In genomic region chr13:49097374-49097773, GRCh38 we compare ENCODE assay signal across 10 cellular contexts.
DNase-seq lines count a peak whose midpoint lies in the region; ATAC-seq and TF ChIP-seq lines count a peak whose summit lies in the region.
"Had no signal": no experiment of that assay in that cellular context is flagged by ENCODE, and none has a peak within 500 bp of the region (broad histone marks: within the 10 kb centered on the region; RNA-seq: fewer than 3 reads in every experiment).

No MANE protein-coding gene starts in this region.

- WGBS in prostate gland, result 53% methylated on average over 2 of the region's 2 CpGs
- WGBS in endodermal cell (ENCODE audit: insufficient coverage in 1 of 2, insufficient read length in 1 of 2), 2 experiments, result 100% methylated on average over 1 of the region's 2 CpGs; no CpG with 5 or more reads in 1 of the 2 experiments

- H3K9me3 Mint-ChIP-seq in CD4-positive, alpha-beta memory T cell, result no peaks in the 10 kb centered on the region
- no peaks in the 10 kb centered on the region for H3K9me3 Mint-ChIP-seq in endodermal cell
- H3K9me3 Mint-ChIP-seq: neural progenitor cell; stimulated activated naive CD8-positive, alpha-beta T cell treated with anti-CD3 and anti-CD28 coated beads, Interleukin-15, amount 100 ng/mL, for 72 hours had no signal

- POLR2A ChIA-PET in CD4-positive, alpha-beta memory T cell (lab: Charles Lee; ENCODE audit: partially characterized antibody), result interaction anchor here (1.1 kb wide), 1 partner anchor 13 kb away, joined by 3 read pairs; no protein-coding TSS in a partner anchor

- H3K4me3 Mint-ChIP-seq in CD4-positive, alpha-beta memory T cell, result no peak overlapping the region
- no peak overlapping the region for H3K4me3 Mint-ChIP-seq in endodermal cell
- H3K4me3 Mint-ChIP-seq: neural progenitor cell; stimulated activated naive CD8-positive, alpha-beta T cell treated with anti-CD3 and anti-CD28 coated beads, Interleukin-15, amount 100 ng/mL, for 72 hours had no signal

- H3K4me1 Mint-ChIP-seq in CD4-positive, alpha-beta memory T cell, result peaks cover 6 to 17% (median 11%) of the 10 kb centered on the region in 4 donors
- H3K4me1 Mint-ChIP-seq in endodermal cell, result peaks cover 14% of the 10 kb centered on the region
- H3K4me1 Mint-ChIP-seq: neural progenitor cell had no signal

- H3K27me3 ChIP-seq in CD4-positive, alpha-beta memory T cell (ENCODE audit: insufficient read depth, low read length), result no peaks in the 10 kb centered on the region
- no peaks in the 10 kb centered on the region for H3K27me3 ChIP-seq in prostate gland (replicated peaks; ENCODE audit: insufficient read depth)
- no peaks in the 10 kb centered on the region for H3K27me3 ChIP-seq in endodermal cell (ENCODE audit: control insufficient read depth, insufficient read depth, low read length, poor library complexity, severe bottlenecking)
- H3K27me3 ChIP-seq: neural progenitor cell had no signal

- intact Hi-C loops in CD4-positive, alpha-beta memory T cell (cut with micrococcal nuclease), result no loop called here
- intact Hi-C loops in prostate gland (cut with DNase I), result loop anchor here (5.0 kb wide), 1 partner anchor 120 kb away; the partner anchor contains the start of gene FNDC3A

- no peaks in the 10 kb centered on the region for H3K36me3 ChIP-seq in CD4-positive, alpha-beta memory T cell (ENCODE audit: insufficient read depth, low read length)
- H3K36me3 ChIP-seq in prostate gland (no peaks in the 10 kb centered on the region), endodermal cell (ENCODE audit: control insufficient read depth, insufficient read depth, low read length) (no peaks in the 10 kb centered on the region)
- H3K36me3 ChIP-seq: neural progenitor cell had no signal

- no peak overlapping the region for H3K9ac ChIP-seq in endodermal cell (ENCODE audit: extremely low read depth, low read length, poor library complexity, severe bottlenecking)
- H3K9ac ChIP-seq: neural progenitor cell had no signal

- H3K27ac Mint-ChIP-seq in CD4-positive, alpha-beta memory T cell, result peak overlapping the region in 4 of 7 donors; percentile 32 to 84 (median 44)
- no peak overlapping the region for H3K27ac Mint-ChIP-seq in endodermal cell
- H3K27ac Mint-ChIP-seq: neural progenitor cell; stimulated activated naive CD8-positive, alpha-beta T cell treated with anti-CD3 and anti-CD28 coated beads, Interleukin-15, amount 100 ng/mL, for 72 hours had no signal

- CTCF ChIA-PET in CD4-positive, alpha-beta memory T cell (lab: Charles Lee; ENCODE audit: partially characterized antibody), result no interaction called here

- ATAC-seq in GM18867 (IDR thresholded peaks at IDR 0.05; ENCODE audit: unreplicated experiment), result no peak
- ATAC-seq: stimulated activated naive CD8-positive, alpha-beta T cell treated with anti-CD3 and anti-CD28 coated beads, Interleukin-15, amount 100 ng/mL, for 72 hours had no signal

- in situ Hi-C loops in SK-MEL-5 (cut with HindIII; ENCODE audit: low pct_unique_long_range_greater_than_20kb, low sequenced_read_pairs), result no loop called here

- H3K4me3 ChIP-seq in CD4-positive, alpha-beta memory T cell (ENCODE audit: low read length in 2 of 2), result no peak overlapping the region
- H3K4me3 ChIP-seq in fibroblast of mammary gland (ENCODE audit: control insufficient read depth, low read depth, low read length), result no peak overlapping the region
- H3K4me3 ChIP-seq in prostate gland, result no peak overlapping the region
- no peak overlapping the region for H3K4me3 ChIP-seq in endodermal cell (ENCODE audit: low read length)
- H3K4me3 ChIP-seq: neural progenitor cell had no signal

- no peak for DNase-seq in CD4-positive, alpha-beta memory T cell
- DNase-seq in SK-MEL-5 (ENCODE audit: low read depth, low spot score) (peak; percentile 73), fibroblast of mammary gland (ENCODE audit: low read depth) (peak; percentile 97), prostate gland (ENCODE audit: low spot score) (peak; percentile 40), endodermal cell (no peak), SHP77 (lab: John Stamatoyannopoulos, UW) (no peak)
- DNase-seq in stimulated activated CD4-positive, alpha-beta T cell treated with anti-CD3 and anti-CD28 coated beads, Interleukin-4, amount 100 ng/mL, for 1 hour, result no peak
- DNase-seq: stimulated activated naive CD8-positive, alpha-beta T cell treated with anti-CD3 and anti-CD28 coated beads, Interleukin-15, amount 100 ng/mL, for 72 hours had no signal

- H3K36me3 Mint-ChIP-seq in CD4-positive, alpha-beta memory T cell, result peaks cover 1 to 7% of the 10 kb centered on the region in 2 donors
- H3K36me3 Mint-ChIP-seq in endodermal cell (ENCODE audit: low read depth), result no peaks in the 10 kb centered on the region
- H3K36me3 Mint-ChIP-seq: neural progenitor cell had no signal

- TF ChIP-seq CTCF in fibroblast of mammary gland (conservative IDR thresholded peaks at IDR 0.05; ENCODE audit: control insufficient read depth, insufficient read depth, low read depth, low read length) (no peak), prostate gland (IDR thresholded peaks at IDR 0.05) (no peak), endodermal cell (conservative IDR thresholded peaks at IDR 0.05) (no peak)

- no peak overlapping the region for H3K27ac ChIP-seq in CD4-positive, alpha-beta memory T cell (ENCODE audit: low read depth, low read length)
- H3K27ac ChIP-seq in prostate gland, result peak overlapping the region; percentile 29 to 35
- H3K27ac ChIP-seq in endodermal cell (ENCODE audit: low read depth, low read length), result no peak overlapping the region
- H3K27ac ChIP-seq: neural progenitor cell had no signal

- no peaks in the 10 kb centered on the region for H3K27me3 Mint-ChIP-seq in CD4-positive, alpha-beta memory T cell
- no peaks in the 10 kb centered on the region for H3K27me3 Mint-ChIP-seq in endodermal cell (ENCODE audit: insufficient read depth)
- H3K27me3 Mint-ChIP-seq: stimulated activated naive CD8-positive, alpha-beta T cell treated with anti-CD3 and anti-CD28 coated beads, Interleukin-15, amount 100 ng/mL, for 72 hours had no signal

- H3K9me3 ChIP-seq in CD4-positive, alpha-beta memory T cell (ENCODE audit: control insufficient read depth in 1 of 2, low read length in 2 of 2), result no peaks in the 10 kb centered on the region
- H3K9me3 ChIP-seq in prostate gland (no peaks in the 10 kb centered on the region), endodermal cell (ENCODE audit: control insufficient read depth, low read length) (no peaks in the 10 kb centered on the region)

- H3K4me1 ChIP-seq in CD4-positive, alpha-beta memory T cell (ENCODE audit: insufficient read depth, low read length), result no peaks in the 10 kb centered on the region
- H3K4me1 ChIP-seq in prostate gland (replicated peaks), result no peaks in the 10 kb centered on the region
- no peaks in the 10 kb centered on the region for H3K4me1 ChIP-seq in endodermal cell (ENCODE audit: control insufficient read depth, insufficient read depth, low read length)
- H3K4me1 ChIP-seq: neural progenitor cell had no signal

- TF ChIP-seq POLR2A in prostate gland (IDR thresholded peaks at IDR 0.05), result no peak

Comparison
In these comparisons a context has a peak if more than half of its experiments do, and no peak if none do; other contexts are left out.
1. DNase-seq: peak in SK-MEL-5 (single experiment), fibroblast of mammary gland (single experiment) and prostate gland (single experiment); none in CD4-positive, alpha-beta memory T cell (0 of 5), endodermal cell (single experiment), stimulated activated CD4-positive, alpha-beta T cell treated with anti-CD3 and anti-CD28 coated beads, Interleukin-4, amount 100 ng/mL, for 1 hour (single experiment) and SHP77 (0 of 2).
2. H3K27ac ChIP-seq: peak in prostate gland (2 of 2); none in CD4-positive, alpha-beta memory T cell (single experiment) and endodermal cell (single experiment).